In genomic region chrX:133706890-133707289, GRCh38 we compare ENCODE assay signal across 27 cellular contexts.
"Had no signal": no experiment of that assay in that cellular context is flagged by ENCODE, and none has a peak within 500 bp of the region (broad histone marks: within the 10 kb centered on the region; RNA-seq: fewer than 3 reads in every experiment).

No MANE protein-coding gene starts in this region.

- H3K4me3 ChIP-seq: colonic mucosa, coronary artery, dorsolateral prefrontal cortex, esophagus muscularis mucosa, esophagus squamous epithelium, gastrocnemius medialis, gastroesophageal sphincter, heart left ventricle, heart right ventricle had no signal

- FAIRE-seq: endometrium, endothelial cell of umbilical vein, frontal cortex had no signal

- H3K4me1 ChIP-seq: colonic mucosa, esophagus muscularis mucosa, esophagus squamous epithelium, foreskin keratinocyte, gastrocnemius medialis, gastroesophageal sphincter, heart left ventricle, heart right ventricle had no signal

- H3K27me3 ChIP-seq: colonic mucosa, esophagus muscularis mucosa, esophagus squamous epithelium, foreskin keratinocyte, gastrocnemius medialis, gastroesophageal sphincter had no signal

- H3K9me3 ChIP-seq: colonic mucosa, esophagus muscularis mucosa, esophagus squamous epithelium, gastrocnemius medialis, gastroesophageal sphincter, heart left ventricle, heart right ventricle had no signal

- ATAC-seq: effector memory CD8-positive, alpha-beta T cell; esophagus mucosa; foreskin keratinocyte; gastrocnemius medialis; gastroesophageal sphincter; heart left ventricle; heart right ventricle had no signal

- H3K27ac ChIP-seq: colonic mucosa, coronary artery, dorsolateral prefrontal cortex, epithelial cell of prostate, esophagus muscularis mucosa, esophagus squamous epithelium, foreskin keratinocyte, gastrocnemius medialis, gastroesophageal sphincter, heart left ventricle, heart right ventricle had no signal

- DNase-seq: colonic mucosa; cortex of kidney; dermis blood vessel endothelial cell; dorsolateral prefrontal cortex; effector CD4-positive, alpha-beta T cell; effector CD8-positive, alpha-beta T cell; effector memory CD4-positive, alpha-beta T cell; effector memory CD8-positive, alpha-beta T cell; endodermal cell; erythroblast; esophagus squamous epithelium; foreskin fibroblast; foreskin keratinocyte; foreskin melanocyte; gastrocnemius medialis; glutamatergic neuron; head of caudate nucleus; heart left ventricle; heart right ventricle had no signal

- H3K36me3 ChIP-seq: colonic mucosa, esophagus muscularis mucosa, esophagus squamous epithelium, gastrocnemius medialis, gastroesophageal sphincter, heart left ventricle, heart right ventricle had no signal
